Comparison of ENCODE assay signal across 9 cellular contexts in the genomic region with DNA sequence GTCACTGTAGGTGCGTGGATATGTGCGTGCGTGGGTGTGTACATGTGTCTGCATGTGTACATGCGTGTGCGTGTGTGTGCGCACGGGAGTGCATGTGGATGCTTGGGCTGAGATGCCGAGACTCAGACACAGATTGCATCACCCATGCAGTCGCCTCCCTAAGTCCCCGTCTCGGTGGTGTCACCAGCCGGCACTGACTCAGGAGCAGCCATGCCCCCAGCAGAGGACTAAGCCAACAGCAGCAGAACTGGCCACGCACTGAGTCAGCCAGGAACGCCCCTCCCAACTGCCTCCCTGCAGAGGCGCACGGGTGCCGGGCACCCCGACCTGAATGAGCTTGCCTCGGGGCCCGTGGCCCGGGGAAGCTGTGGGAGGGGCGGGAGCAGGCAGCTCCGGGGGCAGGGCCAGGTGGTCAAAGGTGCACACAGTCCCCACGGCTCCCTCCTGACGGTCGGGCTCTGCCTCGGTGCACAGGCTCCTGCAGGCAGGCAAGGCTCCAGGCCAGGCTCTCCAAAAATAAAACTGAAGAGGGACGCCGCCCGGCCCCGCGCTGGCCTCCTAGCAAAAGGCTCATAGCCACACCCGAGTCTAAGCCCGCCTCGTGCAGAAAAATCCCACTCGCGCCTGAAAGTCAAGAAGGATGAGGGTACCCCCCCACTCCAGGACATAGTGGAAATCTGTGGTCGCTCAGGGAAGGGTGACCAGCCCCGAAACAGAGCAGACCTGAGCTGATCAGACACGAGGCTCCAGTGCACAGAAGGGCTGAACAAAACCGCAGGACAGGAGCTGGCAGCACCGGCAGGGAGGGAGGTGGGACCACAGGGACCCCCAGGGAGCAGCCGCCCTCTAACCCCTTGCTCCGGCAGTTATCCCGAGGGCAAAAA. TPM values are rescaled to one million over a fixed set of nuclear protein-coding genes. Genes with fewer than 3 reads are reported as not detected.
DNase-seq lines count a peak whose midpoint lies in the region; ATAC-seq and TF ChIP-seq lines count a peak whose summit lies in the region.
"Had no signal": no experiment of that assay in that cellular context is flagged by ENCODE, and none has a peak within 500 bp of the region (broad histone marks: within the 10 kb centered on the region; RNA-seq: fewer than 3 reads in every experiment).

No MANE protein-coding gene starts in this region.

- peak overlapping the region; percentile 46 for H3K9ac ChIP-seq in PC-3 (ENCODE audit: low read length)

- H3K4me3 ChIP-seq in PC-3 (ENCODE audit: low read length) (peak overlapping the region; percentile 62), esophagus squamous epithelium (peak overlapping the region; percentile 22 to 57 (median 34)), prostate gland (no peak overlapping the region)

- H3K9me3 ChIP-seq in PC-3 (ENCODE audit: low read length) (no peaks in the 10 kb centered on the region), esophagus squamous epithelium (no peaks in the 10 kb centered on the region), prostate gland (no peaks in the 10 kb centered on the region)

- no peaks in the 10 kb centered on the region for H3K9me3 Mint-ChIP-seq in activated T-cell treated with anti-CD3 and anti-CD28 coated beads, Interleukin-2, amount 50 U/mL, for 4 hours
- H3K9me3 Mint-ChIP-seq in T-helper 2 cell treated with Interferon-gamma antibody and Interleukin-4, amounts not matched to agents 5 μg/mL and 100 μg/mL, for 36 hours: no peaks in the 10 kb centered on the region
- H3K9me3 Mint-ChIP-seq in activated CD4-positive, alpha-beta T cell treated with anti-CD3 and anti-CD28 coated beads, Interleukin-2, amount 10 ng/mL, durations not matched to agents 7 days and 5 days: no peaks in the 10 kb centered on the region
- H3K9me3 Mint-ChIP-seq in activated CD4-positive, alpha-beta memory T cell treated with anti-CD3 and anti-CD28 coated beads, Interleukin-2, amount 10 ng/mL, durations not matched to agents 7 days and 5 days: peaks cover 3% of the 10 kb centered on the region
- H3K9me3 Mint-ChIP-seq: effector memory CD8-positive, alpha-beta T cell had no signal

- peak overlapping the region; percentile 79 for H3K4me2 ChIP-seq in PC-3 (ENCODE audit: low read length)

- TF ChIP-seq CTCF in PC-3 (conservative IDR thresholded peaks at IDR 0.05; ENCODE audit: low read depth, low read length): no peak
- TF ChIP-seq CTCF in esophagus squamous epithelium (IDR thresholded peaks at IDR 0.05): no peak
- no peak for TF ChIP-seq CTCF in prostate gland (IDR thresholded peaks at IDR 0.05)

- POLR2A ChIA-PET in PC-3 (lab: Charles Lee; ENCODE audit: unreplicated experiment): interaction anchor here (0.6 to 1.0 kb wide), 2 partner anchors 16 to 54 kb away, joined by 4 to 8 read pairs; no protein-coding TSS in a partner anchor
- POLR2A ChIA-PET in activated CD4-positive, alpha-beta T cell treated with anti-CD3 and anti-CD28 coated beads, Interleukin-2, amount 10 ng/mL, durations not matched to agents 7 days and 5 days (lab: Charles Lee): no interaction called here
- POLR2A ChIA-PET in activated CD4-positive, alpha-beta memory T cell treated with anti-CD3 and anti-CD28 coated beads, Interleukin-2, amount 10 ng/mL, durations not matched to agents 7 days and 5 days (lab: Charles Lee): no interaction called here

- H3K27ac ChIP-seq in PC-3 (ENCODE audit: low read length) (peak overlapping the region; percentile 65), esophagus squamous epithelium (peak overlapping the region; percentile 61 to 82 (median 75)), prostate gland (peak overlapping the region; percentile 55 to 56)

- H2AFZ ChIP-seq in PC-3 (ENCODE audit: low read length): peak overlapping the region; percentile 53; the same call in 1 of the 2 replicates

- H3K4me3 Mint-ChIP-seq in activated T-cell treated with anti-CD3 and anti-CD28 coated beads, Interleukin-2, amount 50 U/mL, for 4 hours: no peak overlapping the region
- no peak overlapping the region for H3K4me3 Mint-ChIP-seq in T-helper 2 cell treated with Interferon-gamma antibody and Interleukin-4, amounts not matched to agents 5 μg/mL and 100 μg/mL, for 36 hours
- H3K4me3 Mint-ChIP-seq in activated CD4-positive, alpha-beta T cell treated with anti-CD3 and anti-CD28 coated beads, Interleukin-2, amount 10 ng/mL, durations not matched to agents 7 days and 5 days: no peak overlapping the region
- no peak overlapping the region for H3K4me3 Mint-ChIP-seq in activated CD4-positive, alpha-beta memory T cell treated with anti-CD3 and anti-CD28 coated beads, Interleukin-2, amount 10 ng/mL, durations not matched to agents 7 days and 5 days
- H3K4me3 Mint-ChIP-seq: effector memory CD8-positive, alpha-beta T cell had no signal

- no peaks in the 10 kb centered on the region for H3K9me2 ChIP-seq in PC-3 (replicated peaks; ENCODE audit: low read length)

- intact Hi-C loops in PC-3 (cut with micrococcal nuclease): loop anchor here (2.0 kb wide), 1 partner anchor 18 kb away; no protein-coding TSS in a partner anchor
- intact Hi-C loops in esophagus squamous epithelium (cut with DNase I): no loop called here
- intact Hi-C loops in prostate gland (cut with DNase I): no loop called here

- peak; percentile 89 for ATAC-seq in PC-3
- no peak for ATAC-seq in activated T-cell treated with anti-CD3 and anti-CD28 coated beads, Interleukin-2, amount 50 U/mL, for 4 hours
- ATAC-seq: effector memory CD8-positive, alpha-beta T cell had no signal

- peak; percentile 89 for DNase-seq in ELR (ENCODE audit: low read depth)
- DNase-seq in PC-3: peak; percentile 87
- no peak for DNase-seq in esophagus squamous epithelium (lab: John Stamatoyannopoulos, UW)
- no peak for DNase-seq in prostate gland (ENCODE audit: low spot score)
- no peak for DNase-seq in activated T-cell treated with anti-CD3 and anti-CD28 coated beads, Interleukin-2, amount 50 U/mL, for 4 hours
- no peak for DNase-seq in T-helper 2 cell treated with Interferon-gamma antibody and Interleukin-4, amounts not matched to agents 5 μg/mL and 100 μg/mL, for 36 hours (ENCODE audit: low spot score)
- DNase-seq in activated CD4-positive, alpha-beta T cell treated with anti-CD3 and anti-CD28 coated beads, Interleukin-2, amount 10 ng/mL, durations not matched to agents 7 days and 5 days: no peak
- DNase-seq in activated CD4-positive, alpha-beta memory T cell treated with anti-CD3 and anti-CD28 coated beads, Interleukin-2, amount 10 ng/mL, durations not matched to agents 7 days and 5 days: no peak
- DNase-seq: effector memory CD8-positive, alpha-beta T cell had no signal

- BruUV-seq in PC-3 (replicated peaks; lab: Mats Ljungman, UMichigan): no TSS peak

- H3K27me3 ChIP-seq in PC-3 (ENCODE audit: low read length) (no peaks in the 10 kb centered on the region), esophagus squamous epithelium (no peaks in the 10 kb centered on the region), prostate gland (replicated peaks; ENCODE audit: insufficient read depth) (no peaks in the 10 kb centered on the region)

- 46 to 51% methylated on average over 17 to 26 of the region's 45 CpGs for WGBS in esophagus squamous epithelium, 2 donors
- 46% methylated on average over 45 of the region's 45 CpGs for WGBS in prostate gland

- H3K36me3 Mint-ChIP-seq in activated T-cell treated with anti-CD3 and anti-CD28 coated beads, Interleukin-2, amount 50 U/mL, for 4 hours (ENCODE audit: insufficient read depth): no peaks in the 10 kb centered on the region
- H3K36me3 Mint-ChIP-seq in T-helper 2 cell treated with Interferon-gamma antibody and Interleukin-4, amounts not matched to agents 5 μg/mL and 100 μg/mL, for 36 hours (ENCODE audit: low read depth): no peaks in the 10 kb centered on the region
- H3K36me3 Mint-ChIP-seq in activated CD4-positive, alpha-beta T cell treated with anti-CD3 and anti-CD28 coated beads, Interleukin-2, amount 10 ng/mL, durations not matched to agents 7 days and 5 days (ENCODE audit: low read depth): no peaks in the 10 kb centered on the region
- H3K36me3 Mint-ChIP-seq in activated CD4-positive, alpha-beta memory T cell treated with anti-CD3 and anti-CD28 coated beads, Interleukin-2, amount 10 ng/mL, durations not matched to agents 7 days and 5 days (ENCODE audit: low read depth): no peaks in the 10 kb centered on the region

- TF ChIP-seq POLR2A in esophagus squamous epithelium (IDR thresholded peaks at IDR 0.05) (no peak), prostate gland (IDR thresholded peaks at IDR 0.05) (no peak)

- no peaks in the 10 kb centered on the region for H4K20me1 ChIP-seq in PC-3 (ENCODE audit: low read length)

- H3K4me1 ChIP-seq in PC-3 (ENCODE audit: insufficient read depth, low read length): peaks cover 27% of the 10 kb centered on the region
- H3K4me1 ChIP-seq in esophagus squamous epithelium: peaks cover 7 to 54% (median 17%) of the 10 kb centered on the region in 3 donors
- H3K4me1 ChIP-seq in prostate gland (replicated peaks): peaks cover 13% of the 10 kb centered on the region

- H3K27me3 Mint-ChIP-seq in activated T-cell treated with anti-CD3 and anti-CD28 coated beads, Interleukin-2, amount 50 U/mL, for 4 hours (ENCODE audit: low read depth): no peaks in the 10 kb centered on the region
- no peaks in the 10 kb centered on the region for H3K27me3 Mint-ChIP-seq in T-helper 2 cell treated with Interferon-gamma antibody and Interleukin-4, amounts not matched to agents 5 μg/mL and 100 μg/mL, for 36 hours (ENCODE audit: low read depth)
- no peaks in the 10 kb centered on the region for H3K27me3 Mint-ChIP-seq in activated CD4-positive, alpha-beta T cell treated with anti-CD3 and anti-CD28 coated beads, Interleukin-2, amount 10 ng/mL, durations not matched to agents 7 days and 5 days
- no peaks in the 10 kb centered on the region for H3K27me3 Mint-ChIP-seq in activated CD4-positive, alpha-beta memory T cell treated with anti-CD3 and anti-CD28 coated beads, Interleukin-2, amount 10 ng/mL, durations not matched to agents 7 days and 5 days
- H3K27me3 Mint-ChIP-seq: effector memory CD8-positive, alpha-beta T cell had no signal

- CTCF ChIA-PET in PC-3 (lab: Charles Lee): no interaction called here
- CTCF ChIA-PET in activated CD4-positive, alpha-beta T cell treated with anti-CD3 and anti-CD28 coated beads, Interleukin-2, amount 10 ng/mL, durations not matched to agents 7 days and 5 days (lab: Charles Lee): interaction anchor here (0.5 kb wide), 1 partner anchor 75 kb away, joined by 3 read pairs; no protein-coding TSS in a partner anchor
- CTCF ChIA-PET in activated CD4-positive, alpha-beta memory T cell treated with anti-CD3 and anti-CD28 coated beads, Interleukin-2, amount 10 ng/mL, durations not matched to agents 7 days and 5 days (lab: Charles Lee): no interaction called here

- H3K27ac Mint-ChIP-seq in T-helper 2 cell treated with Interferon-gamma antibody and Interleukin-4, amounts not matched to agents 5 μg/mL and 100 μg/mL, for 36 hours: no peak overlapping the region
- no peak overlapping the region for H3K27ac Mint-ChIP-seq in activated CD4-positive, alpha-beta T cell treated with anti-CD3 and anti-CD28 coated beads, Interleukin-2, amount 10 ng/mL, durations not matched to agents 7 days and 5 days
- no peak overlapping the region for H3K27ac Mint-ChIP-seq in activated CD4-positive, alpha-beta memory T cell treated with anti-CD3 and anti-CD28 coated beads, Interleukin-2, amount 10 ng/mL, durations not matched to agents 7 days and 5 days
- H3K27ac Mint-ChIP-seq: effector memory CD8-positive, alpha-beta T cell had no signal

- no peaks in the 10 kb centered on the region for H3F3A ChIP-seq in PC-3 (ENCODE audit: low read length, unreplicated experiment)

- no peaks in the 10 kb centered on the region for H3K36me3 ChIP-seq in PC-3 (ENCODE audit: low read depth, low read length)
- H3K36me3 ChIP-seq in esophagus squamous epithelium: no peaks in the 10 kb centered on the region
- H3K36me3 ChIP-seq in prostate gland: no peaks in the 10 kb centered on the region

- H3K79me2 ChIP-seq in PC-3 (ENCODE audit: low read length): no peaks in the 10 kb centered on the region

- no peaks in the 10 kb centered on the region for H3K4me1 Mint-ChIP-seq in activated T-cell treated with anti-CD3 and anti-CD28 coated beads, Interleukin-2, amount 50 U/mL, for 4 hours (ENCODE audit: low read depth)
- H3K4me1 Mint-ChIP-seq in T-helper 2 cell treated with Interferon-gamma antibody and Interleukin-4, amounts not matched to agents 5 μg/mL and 100 μg/mL, for 36 hours (ENCODE audit: low read depth): no peaks in the 10 kb centered on the region
- no peaks in the 10 kb centered on the region for H3K4me1 Mint-ChIP-seq in activated CD4-positive, alpha-beta T cell treated with anti-CD3 and anti-CD28 coated beads, Interleukin-2, amount 10 ng/mL, durations not matched to agents 7 days and 5 days
- H3K4me1 Mint-ChIP-seq in activated CD4-positive, alpha-beta memory T cell treated with anti-CD3 and anti-CD28 coated beads, Interleukin-2, amount 10 ng/mL, durations not matched to agents 7 days and 5 days: no peaks in the 10 kb centered on the region

RNA-seq across cellular contexts. Expression of gene GADD45B, which starts 49.2 kb away (rescaled TPM):
- total RNA-seq in PC-3 (2014; rRNA removed) (137 and 154 TPM in 2 replicates), esophagus squamous epithelium (10 to 100 TPM; 21.6 to 40.1 (median 28.7) TPM), prostate gland (10 to 100 TPM; 90.7 to 94.6 TPM)
- 10 to 100 TPM; 67.4 to 75.5 (median 72.8) TPM for total RNA-seq in activated T-cell treated with anti-CD3 and anti-CD28 coated beads, Interleukin-2, amount 50 U/mL, for 4 hours
- total RNA-seq in activated CD4-positive, alpha-beta T cell treated with anti-CD3 and anti-CD28 coated beads, Interleukin-2, amount 10 ng/mL, durations not matched to agents 7 days and 5 days: 10 to 100 TPM; 31.2 to 39.2 TPM
- 10 to 100 TPM; 52.2 to 54.3 TPM for total RNA-seq in activated CD4-positive, alpha-beta memory T cell treated with anti-CD3 and anti-CD28 coated beads, Interleukin-2, amount 10 ng/mL, durations not matched to agents 7 days and 5 days

Comparison
In these comparisons a context has a peak if more than half of its experiments do, and no peak if none do; other contexts are left out.
1. DNase-seq: peak in ELR (single experiment) and PC-3 (single experiment); none in esophagus squamous epithelium (single experiment), prostate gland (single experiment), activated T-cell treated with anti-CD3 and anti-CD28 coated beads, Interleukin-2, amount 50 U/mL, for 4 hours (single experiment), T-helper 2 cell treated with Interferon-gamma antibody and Interleukin-4, amounts not matched to agents 5 μg/mL and 100 μg/mL, for 36 hours (single experiment), activated CD4-positive, alpha-beta T cell treated with anti-CD3 and anti-CD28 coated beads, Interleukin-2, amount 10 ng/mL, durations not matched to agents 7 days and 5 days (single experiment) and activated CD4-positive, alpha-beta memory T cell treated with anti-CD3 and anti-CD28 coated beads, Interleukin-2, amount 10 ng/mL, durations not matched to agents 7 days and 5 days (single experiment).
2. H3K4me3 ChIP-seq: peak in PC-3 (single experiment) and esophagus squamous epithelium (4 of 4); none in prostate gland (0 of 2).
3. Peak in every context shown above with its lines, with median percentiles within 50 percentile points of each other: H3K27ac ChIP-seq.